In genomic region chr6:30821862-30822784, GRCh38 we compare ENCODE assay signal across 8 cellular contexts.
A peak's percentile ranks its signal among the peaks of the same experiment; 100 is the strongest.
DNase-seq lines count a peak whose midpoint lies in the region; ATAC-seq, FAIRE-seq and TF ChIP-seq lines count a peak whose summit lies in the region.

No MANE protein-coding gene starts in this region.

- DNase-seq in AG10803 (ENCODE audit: low read depth) (peak; percentile 51), fibroblast of mammary gland (ENCODE audit: low read depth) (peak; percentile 51), pons (ENCODE audit: low spot score) (peak; percentile 69), HTR-8/SVneo (ENCODE audit: insufficient read length, low spot score) (no peak), omental fat pad (ENCODE audit: low spot score) (no peak)

- H3K4me3 ChIP-seq in AG10803 (ENCODE audit: low read length) (no peak overlapping the region), fibroblast of mammary gland (ENCODE audit: control insufficient read depth, low read depth, low read length) (no peak overlapping the region)

- FAIRE-seq in HTR-8/SVneo (lab: Jason Lieb, UNC), result no peak

- TF ChIP-seq CTCF in AG10803 (conservative IDR thresholded peaks at IDR 0.05; ENCODE audit: low read length) (peak; percentile 57), GM12873 (IDR thresholded peaks at IDR 0.05; ENCODE audit: insufficient read depth, low read depth, low read length, missing control alignments) (peak; percentile 61), fibroblast of mammary gland (conservative IDR thresholded peaks at IDR 0.05; ENCODE audit: control insufficient read depth, insufficient read depth, low read depth, low read length) (peak; percentile 57), omental fat pad (IDR thresholded peaks at IDR 0.05) (no peak)

- ATAC-seq in SK-N-SH treated with all-trans-retinoic acid at 6 μM for 48 hours (peak; percentile 53; the same call in 2 of the 3 replicates), HG03432 (IDR thresholded peaks at IDR 0.05; ENCODE audit: unreplicated experiment) (no peak), omental fat pad (ENCODE audit: low FRiP score) (no peak)

TF ChIP-seq in SK-N-SH treated with all-trans-retinoic acid at 6 μM for 48 hours, 23 proteins besides CTCF, POLR2A, EP300 and RAD21:
- TF ChIP-seq ZC3H10 (CRISPR knock-in tag; IDR thresholded peaks at IDR 0.05) (no peak), CSDC2 (CRISPR knock-in tag; IDR thresholded peaks at IDR 0.05) (no peak), ZFP30 (CRISPR knock-in tag; IDR thresholded peaks at IDR 0.05) (no peak), PPARA (CRISPR knock-in tag; IDR thresholded peaks at IDR 0.05; ENCODE audit: borderline replicate concordance) (no peak), SNAI2 (CRISPR knock-in tag; IDR thresholded peaks at IDR 0.05) (no peak), BACH2 (CRISPR knock-in tag; IDR thresholded peaks at IDR 0.05; ENCODE audit: borderline replicate concordance) (no peak), TCF4 (CRISPR knock-in tag; IDR thresholded peaks at IDR 0.05; ENCODE audit: borderline replicate concordance) (no peak), ARNTL (CRISPR knock-in tag; IDR thresholded peaks at IDR 0.05; ENCODE audit: borderline replicate concordance, low read depth) (no peak), RARB (CRISPR knock-in tag; IDR thresholded peaks at IDR 0.05) (no peak), PATZ1 (CRISPR knock-in tag; IDR thresholded peaks at IDR 0.05; ENCODE audit: borderline replicate concordance) (no peak), ZNF70 (CRISPR knock-in tag; IDR thresholded peaks at IDR 0.05) (no peak), ZNF565 (CRISPR knock-in tag; conservative IDR thresholded peaks at IDR 0.05; ENCODE audit: low read depth) (no peak), ZNF8 (CRISPR knock-in tag; IDR thresholded peaks at IDR 0.05) (no peak), ISL1 (CRISPR knock-in tag; IDR thresholded peaks at IDR 0.05) (no peak)
- TF ChIP-seq, protein P1, sequence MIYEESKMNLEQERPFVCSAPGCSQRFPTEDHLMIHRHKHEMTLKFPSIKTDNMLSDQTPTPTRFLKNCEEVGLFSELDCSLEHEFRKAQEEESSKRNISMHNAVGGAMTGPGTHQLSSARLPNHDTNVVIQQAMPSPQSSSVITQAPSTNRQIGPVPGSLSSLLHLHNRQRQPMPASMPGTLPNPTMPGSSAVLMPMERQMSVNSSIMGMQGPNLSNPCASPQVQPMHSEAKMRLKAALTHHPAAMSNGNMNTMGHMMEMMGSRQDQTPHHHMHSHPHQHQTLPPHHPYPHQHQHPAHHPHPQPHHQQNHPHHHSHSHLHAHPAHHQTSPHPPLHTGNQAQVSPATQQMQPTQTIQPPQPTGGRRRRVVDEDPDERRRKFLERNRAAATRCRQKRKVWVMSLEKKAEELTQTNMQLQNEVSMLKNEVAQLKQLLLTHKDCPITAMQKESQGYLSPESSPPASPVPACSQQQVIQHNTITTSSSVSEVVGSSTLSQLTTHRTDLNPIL (CRISPR knock-in tag; IDR thresholded peaks at IDR 0.05; ENCODE audit: low read depth), result no peak
- TF ChIP-seq, protein P2, sequence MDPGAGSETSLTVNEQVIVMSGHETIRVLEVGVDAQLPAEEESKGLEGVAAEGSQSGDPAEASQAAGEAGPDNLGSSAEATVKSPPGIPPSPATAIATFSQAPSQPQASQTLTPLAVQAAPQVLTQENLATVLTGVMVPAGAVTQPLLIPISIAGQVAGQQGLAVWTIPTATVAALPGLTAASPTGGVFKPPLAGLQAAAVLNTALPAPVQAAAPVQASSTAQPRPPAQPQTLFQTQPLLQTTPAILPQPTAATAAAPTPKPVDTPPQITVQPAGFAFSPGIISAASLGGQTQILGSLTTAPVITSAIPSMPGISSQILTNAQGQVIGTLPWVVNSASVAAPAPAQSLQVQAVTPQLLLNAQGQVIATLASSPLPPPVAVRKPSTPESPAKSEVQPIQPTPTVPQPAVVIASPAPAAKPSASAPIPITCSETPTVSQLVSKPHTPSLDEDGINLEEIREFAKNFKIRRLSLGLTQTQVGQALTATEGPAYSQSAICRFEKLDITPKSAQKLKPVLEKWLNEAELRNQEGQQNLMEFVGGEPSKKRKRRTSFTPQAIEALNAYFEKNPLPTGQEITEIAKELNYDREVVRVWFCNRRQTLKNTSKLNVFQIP (CRISPR knock-in tag; IDR thresholded peaks at IDR 0.05; ENCODE audit: borderline replicate concordance, low read depth), result no peak
- TF ChIP-seq, protein P3, sequence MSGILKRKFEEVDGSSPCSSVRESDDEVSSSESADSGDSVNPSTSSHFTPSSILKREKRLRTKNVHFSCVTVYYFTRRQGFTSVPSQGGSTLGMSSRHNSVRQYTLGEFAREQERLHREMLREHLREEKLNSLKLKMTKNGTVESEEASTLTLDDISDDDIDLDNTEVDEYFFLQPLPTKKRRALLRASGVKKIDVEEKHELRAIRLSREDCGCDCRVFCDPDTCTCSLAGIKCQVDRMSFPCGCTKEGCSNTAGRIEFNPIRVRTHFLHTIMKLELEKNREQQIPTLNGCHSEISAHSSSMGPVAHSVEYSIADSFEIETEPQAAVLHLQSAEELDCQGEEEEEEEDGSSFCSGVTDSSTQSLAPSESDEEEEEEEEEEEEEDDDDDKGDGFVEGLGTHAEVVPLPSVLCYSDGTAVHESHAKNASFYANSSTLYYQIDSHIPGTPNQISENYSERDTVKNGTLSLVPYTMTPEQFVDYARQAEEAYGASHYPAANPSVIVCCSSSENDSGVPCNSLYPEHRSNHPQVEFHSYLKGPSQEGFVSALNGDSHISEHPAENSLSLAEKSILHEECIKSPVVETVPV (CRISPR knock-in tag; IDR thresholded peaks at IDR 0.05), result no peak

Comparison
In these comparisons a context has a peak if more than half of its experiments do, and no peak if none do; other contexts are left out.
1. DNase-seq: peak in AG10803 (single experiment), fibroblast of mammary gland (single experiment) and pons (single experiment); none in HTR-8/SVneo (single experiment) and omental fat pad (single experiment).
2. CTCF ChIP-seq: peak in AG10803 (single experiment), GM12873 (single experiment) and fibroblast of mammary gland (single experiment); none in omental fat pad (0 of 3).